Comparison of ENCODE assay signal across 7 cellular contexts in the genomic region with DNA sequence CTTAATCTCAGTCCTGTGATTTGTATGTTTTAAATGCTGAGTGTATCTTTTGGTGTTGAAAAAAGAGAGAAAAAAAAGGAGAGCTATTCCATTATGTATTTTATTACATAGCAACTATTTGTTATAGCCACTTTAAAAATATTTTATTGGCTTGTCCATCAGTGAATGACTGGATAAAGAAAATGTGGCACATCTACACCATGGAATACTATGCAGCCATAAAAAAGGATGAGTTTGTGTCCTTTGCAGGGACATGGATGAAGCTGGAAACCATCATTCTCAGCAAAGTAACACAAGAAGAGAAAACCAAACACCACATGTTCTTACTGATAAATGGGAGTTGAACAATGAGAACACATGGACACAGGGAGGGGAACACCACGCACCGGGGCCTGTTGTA. TPM values are rescaled to one million over a fixed set of nuclear protein-coding genes. Genes with fewer than 3 reads are reported as not detected.
"Had no signal": no experiment of that assay in that cellular context is flagged by ENCODE, and none has a peak within 500 bp of the region (broad histone marks: within the 10 kb centered on the region; RNA-seq: fewer than 3 reads in every experiment).

No MANE protein-coding gene starts in this region.

RNA-seq across cellular contexts. Expression of a gene that starts 3.2 kb away (rescaled TPM):
- total RNA-seq: GM23248, GM23338, H1, H4, H7, H9, HFFc6 had no signal
- polyA plus RNA-seq: GM23248, GM23338, H1 had no signal
